Comparison of ENCODE assay signal across 26 cellular contexts in the genomic region with DNA sequence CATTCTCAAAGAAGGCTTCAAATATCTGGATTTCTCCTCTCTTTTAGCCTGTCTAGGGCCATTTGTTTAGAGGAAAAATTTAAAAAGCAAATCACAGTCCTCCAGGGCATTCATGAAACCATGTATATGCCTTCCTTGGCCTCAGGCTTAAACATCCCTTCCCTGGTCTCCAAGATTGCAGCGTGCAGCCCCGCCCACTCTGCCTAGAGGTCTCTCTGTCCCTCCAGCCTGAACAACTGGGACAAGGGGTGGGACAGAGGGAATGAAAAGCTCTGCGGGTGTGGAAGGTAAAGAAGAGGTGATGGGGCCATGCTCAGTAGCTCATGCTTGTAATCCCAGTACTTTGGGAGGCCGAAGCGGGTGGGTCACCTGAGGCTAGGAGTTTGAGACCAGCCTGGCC.
"Had no signal": no experiment of that assay in that cellular context is flagged by ENCODE, and none has a peak within 500 bp of the region (broad histone marks: within the 10 kb centered on the region; RNA-seq: fewer than 3 reads in every experiment).

No MANE protein-coding gene starts in this region.

- H3K27ac ChIP-seq: RWPE1, SJCRH30 had no signal

- H3K9ac ChIP-seq: SK-N-SH had no signal

- H3K4me2 ChIP-seq: SK-N-SH had no signal

- H3K27ac Mint-ChIP-seq: activated CD8-positive, alpha-beta memory T cell treated with anti-CD3 and anti-CD28 coated beads, Interleukin-2, amount 10 ng/mL, durations not matched to agents 7 days and 5 days; activated naive CD8-positive, alpha-beta T cell; activated T-cell treated with anti-CD3 and anti-CD28 coated beads, Interleukin-2, amount 50 U/mL, for 24 hours; activated T-helper 1 cell treated with anti-CD3 and anti-CD28 coated beads, Interleukin-12 subunit alpha, Interleukin-12 subunit beta, Interleukin-2, Interleukin-4 antibody, amounts not matched to agents 30 ng/mL and 10 ng/mL and 1 ng/mL, durations not matched to agents 14 hours and 24 hours and 36 hours; brain had no signal

- DNase-seq: activated CD4-positive, alpha-beta T cell treated with anti-CD3 and anti-CD28 coated beads, Interleukin-2, amount 10 ng/mL, durations not matched to agents 24 days and 14 days; activated CD4-positive, alpha-beta T cell treated with anti-CD3 and anti-CD28 coated beads, Interleukin-2, amount 50 U/mL, for 48 hours; activated CD4-positive, CD25-positive, alpha-beta regulatory T cell treated with anti-CD3 and anti-CD28 coated beads, Interleukin-2, amount 50 U/mL, for 72 hours; activated CD8-positive, alpha-beta memory T cell treated with anti-CD3 and anti-CD28 coated beads, Interleukin-2, amount 10 ng/mL, durations not matched to agents 7 days and 5 days; activated effector memory CD4-positive, alpha-beta T cell treated with Interleukin-2 at 50 U/mL for 16 hours; activated naive CD4-positive, alpha-beta T cell; activated T-cell treated with anti-CD3 and anti-CD28 coated beads, Interleukin-2, amount 50 U/mL, for 24 hours; amygdala; Kasumi-1; NCI-H1105 treated with DMSO at 0.1 percent for 48 hours; NCI-H1436 treated with DMSO at 0.1 percent for 48 hours; NCI-H1930; NCI-H226; NCI-H526; NK-92 treated with Interleukin-12 subunit alpha and Interleukin-12 subunit beta, amount 100 ng/mL, for 24 hours; OCI-M1; Right ventricle myocardium superior; SJCRH30; SK-N-SH had no signal

- H3K4me1 Mint-ChIP-seq: activated CD4-positive, alpha-beta T cell treated with anti-CD3 and anti-CD28 coated beads, Interleukin-2, amount 10 ng/mL, durations not matched to agents 24 days and 14 days; activated CD8-positive, alpha-beta memory T cell treated with anti-CD3 and anti-CD28 coated beads, Interleukin-2, amount 10 ng/mL, durations not matched to agents 7 days and 5 days had no signal

- H3K4me3 ChIP-seq: K562, SJCRH30 had no signal

- H3K36me3 ChIP-seq: SJCRH30 had no signal

- H3K9me3 ChIP-seq: SJCRH30, SK-N-SH had no signal

- FAIRE-seq: astrocyte, K562 had no signal

- ATAC-seq: activated CD8-positive, alpha-beta memory T cell treated with anti-CD3 and anti-CD28 coated beads, Interleukin-2, amount 10 ng/mL, durations not matched to agents 7 days and 5 days; K562; Panc1 had no signal

- H3K27me3 Mint-ChIP-seq: activated CD4-positive, alpha-beta T cell treated with anti-CD3 and anti-CD28 coated beads, Interleukin-2, amount 10 ng/mL, durations not matched to agents 24 days and 14 days; activated CD8-positive, alpha-beta memory T cell treated with anti-CD3 and anti-CD28 coated beads, Interleukin-2, amount 10 ng/mL, durations not matched to agents 7 days and 5 days; activated naive CD8-positive, alpha-beta T cell; activated T-cell treated with anti-CD3 and anti-CD28 coated beads, Interleukin-2, amount 50 U/mL, for 24 hours had no signal

- H3K36me3 Mint-ChIP-seq: activated CD8-positive, alpha-beta memory T cell treated with anti-CD3 and anti-CD28 coated beads, Interleukin-2, amount 10 ng/mL, durations not matched to agents 7 days and 5 days; activated naive CD8-positive, alpha-beta T cell; brain had no signal

- H3K9me2 ChIP-seq: SK-N-SH had no signal

- H3K4me3 Mint-ChIP-seq: activated CD4-positive, alpha-beta T cell treated with anti-CD3 and anti-CD28 coated beads, Interleukin-2, amount 10 ng/mL, durations not matched to agents 24 days and 14 days; activated CD8-positive, alpha-beta memory T cell treated with anti-CD3 and anti-CD28 coated beads, Interleukin-2, amount 10 ng/mL, durations not matched to agents 7 days and 5 days; activated naive CD8-positive, alpha-beta T cell; activated T-cell treated with anti-CD3 and anti-CD28 coated beads, Interleukin-2, amount 50 U/mL, for 24 hours; activated T-helper 1 cell treated with anti-CD3 and anti-CD28 coated beads, Interleukin-12 subunit alpha, Interleukin-12 subunit beta, Interleukin-2, Interleukin-4 antibody, amounts not matched to agents 30 ng/mL and 10 ng/mL and 1 ng/mL, durations not matched to agents 14 hours and 24 hours and 36 hours; brain had no signal

- H3K9me3 Mint-ChIP-seq: activated CD4-positive, alpha-beta T cell treated with anti-CD3 and anti-CD28 coated beads, Interleukin-2, amount 10 ng/mL, durations not matched to agents 24 days and 14 days; activated T-cell treated with anti-CD3 and anti-CD28 coated beads, Interleukin-2, amount 50 U/mL, for 24 hours; activated T-helper 1 cell treated with anti-CD3 and anti-CD28 coated beads, Interleukin-12 subunit alpha, Interleukin-12 subunit beta, Interleukin-2, Interleukin-4 antibody, amounts not matched to agents 30 ng/mL and 10 ng/mL and 1 ng/mL, durations not matched to agents 14 hours and 24 hours and 36 hours had no signal
